16 cellular contexts compared by ENCODE assay signal in genomic region chr7:22677680-22678079, GRCh38. TPM values are rescaled to one million over a fixed set of nuclear protein-coding genes. Genes with fewer than 3 reads are reported as not detected.
A peak's percentile ranks its signal among the peaks of the same experiment; 100 is the strongest.
DNase-seq lines count a peak whose midpoint lies in the region; ATAC-seq, FAIRE-seq and TF ChIP-seq lines count a peak whose summit lies in the region.
"Had no signal": no experiment of that assay in that cellular context is flagged by ENCODE, and none has a peak within 500 bp of the region (broad histone marks: within the 10 kb centered on the region; RNA-seq: fewer than 3 reads in every experiment).

No MANE protein-coding gene starts in this region.

- H3K9me2 ChIP-seq in OCI-LY7 (ENCODE audit: insufficient read depth, low read length): no peaks in the 10 kb centered on the region

- no peak for TF ChIP-seq POLR2A in GM12878 (IDR thresholded peaks at IDR 0.05; ENCODE audit: low read depth, low read length)

- intact Hi-C loops in natural killer cell (cut with micrococcal nuclease) (no loop called here), OCI-LY7 (cut with micrococcal nuclease; ENCODE audit: unreplicated experiment) (no loop called here), GM12878 (cut with micrococcal nuclease; ENCODE audit: unreplicated experiment) (no loop called here), colonic mucosa (cut with DNase I) (no loop called here), Calu3 (cut with micrococcal nuclease; ENCODE audit: unreplicated experiment) (no loop called here)

- H3K27me3 ChIP-seq in GM12878 (replicated peaks in 1 of 2; ENCODE audit: control insufficient read depth in 2 of 2, insufficient read depth in 2 of 2, low read length in 1 of 2) (peaks cover 0 to 3% of the 10 kb centered on the region in 2 experiments; a peak in 1 of 4 replicates), colonic mucosa (no peaks in the 10 kb centered on the region)

- CTCF ChIA-PET in OCI-LY7 (lab: Charles Lee; ENCODE audit: unreplicated experiment): interaction anchor here (0.7 kb wide), 1 partner anchor 18 kb away, joined by 3 read pairs; no protein-coding TSS in a partner anchor
- CTCF ChIA-PET in GM12878 (lab: Yijun Ruan, JAX): interaction anchor here (0.7 to 0.9 kb wide), 2 partner anchors 50 to 55 kb away, joined by 4 to 5 read pairs; no protein-coding TSS in a partner anchor
- CTCF ChIA-PET in Calu3 (lab: Charles Lee): interaction anchor here (1.5 kb wide), 1 partner anchor 10 kb away, joined by 5 read pairs; no protein-coding TSS in a partner anchor

- in situ Hi-C loops in GM12878 (cut with MboI): no loop called here

- H3K9me3 ChIP-seq in OCI-LY7 (ENCODE audit: low read length): no peaks in the 10 kb centered on the region
- no peaks in the 10 kb centered on the region; the same call in 2 of the 3 replicates for H3K9me3 ChIP-seq in GM12878 (replicated peaks; ENCODE audit: control insufficient read depth, insufficient read depth, low read length)
- no peaks in the 10 kb centered on the region for H3K9me3 ChIP-seq in colonic mucosa

- TF ChIP-seq RAD21 in GM12878 (IDR thresholded peaks at IDR 0.05; ENCODE audit: insufficient read depth, low read depth, low read length): no peak

- H3K9ac ChIP-seq in GM12878 (ENCODE audit: control insufficient read depth, insufficient read depth, low read length) (no peak overlapping the region), colonic mucosa (ENCODE audit: low read depth in 2 of 2, low read length in 2 of 2) (no peak overlapping the region)
- H3K9ac ChIP-seq: GM23248 had no signal

- ATAC-seq in natural killer cell treated with Interleukin-12 subunit alpha and Interleukin-12 subunit beta and Interleukin-15 and Interleukin-18, amount 100 ng/mL, for 72 hours: peak; percentile 72 to 79
- no peak for ATAC-seq in natural killer cell
- ATAC-seq in GM12878: no peak

- H3K27ac ChIP-seq in OCI-LY7 (ENCODE audit: low read depth, low read length, poor library complexity, severe bottlenecking): no peak overlapping the region
- no peak overlapping the region for H3K27ac ChIP-seq in GM12878 (ENCODE audit: control insufficient read depth, insufficient read depth)
- no peak overlapping the region for H3K27ac ChIP-seq in colonic mucosa
- H3K27ac ChIP-seq: GM23248, HL-60, SK-N-MC had no signal

- H3K79me2 ChIP-seq in OCI-LY7 (ENCODE audit: insufficient read depth, low read depth, low read length): no peaks in the 10 kb centered on the region
- H3K79me2 ChIP-seq in GM12878 (ENCODE audit: control insufficient read depth, insufficient read depth, low read length): no peaks in the 10 kb centered on the region

- RAD21 ChIA-PET in GM12878 (lab: Charles Lee; ENCODE audit: unreplicated experiment): no interaction called here

- POLR2A ChIA-PET in OCI-LY7 (lab: Charles Lee): interaction anchor here (0.9 to 2.2 kb wide), 4 partner anchors 9 to 46 kb away, joined by 3 to 11 read pairs (median 3); no protein-coding TSS in a partner anchor
- POLR2A ChIA-PET in GM12878 (lab: Charles Lee): interaction anchor here (0.6 kb wide), 1 partner anchor 343 kb away, joined by 3 read pairs; no protein-coding TSS in a partner anchor

- H3K4me1 ChIP-seq in OCI-LY7 (ENCODE audit: insufficient read depth, low read length, poor library complexity, severe bottlenecking): peaks cover 5% of the 10 kb centered on the region
- H3K4me1 ChIP-seq in GM12878 (ENCODE audit: control insufficient read depth, insufficient read depth, low read length): peaks cover 27% of the 10 kb centered on the region
- no peaks in the 10 kb centered on the region for H3K4me1 ChIP-seq in colonic mucosa

- TF ChIP-seq EP300 in GM12878 (IDR thresholded peaks at IDR 0.05; ENCODE audit: borderline replicate concordance in 1 of 2, control insufficient read depth in 1 of 2, low read depth in 2 of 2, low read length in 2 of 2): no peak

- no peak for FAIRE-seq in GM12878 (lab: Jason Lieb, UNC)

- H2AFZ ChIP-seq in OCI-LY7 (ENCODE audit: low read length) (no peak overlapping the region), GM12878 (ENCODE audit: control insufficient read depth, low read depth, low read length) (no peak overlapping the region)
- H2AFZ ChIP-seq: GM23248 had no signal

- H3K36me3 ChIP-seq in OCI-LY7 (ENCODE audit: insufficient read depth, low read length) (no peaks in the 10 kb centered on the region), GM12878 (ENCODE audit: control insufficient read depth in 2 of 2, insufficient read depth in 2 of 2, low read length in 1 of 2) (no peaks in the 10 kb centered on the region), colonic mucosa (no peaks in the 10 kb centered on the region)

- peak overlapping the region; percentile 90 to 96 for H3K27ac Mint-ChIP-seq in natural killer cell treated with Interleukin-12 subunit alpha and Interleukin-12 subunit beta and Interleukin-15 and Interleukin-18, amount 100 ng/mL, for 72 hours
- H3K27ac Mint-ChIP-seq in natural killer cell (no peak overlapping the region), Calu3 (ENCODE audit: unreplicated experiment) (no peak overlapping the region)

- peak; percentile 63 for DNase-seq in natural killer cell treated with Interleukin-12 subunit alpha and Interleukin-12 subunit beta and Interleukin-15 and Interleukin-18, amount 100 ng/mL, for 72 hours (ENCODE audit: low spot score)
- DNase-seq in natural killer cell (no peak), OCI-LY7 (ENCODE audit: low spot score) (peak; percentile 6), GM12878 (ENCODE audit: low read depth, low spot score) (no peak), foreskin fibroblast (no peak), midbrain (lab: John Stamatoyannopoulos, UW) (no peak), colonic mucosa (no peak), Calu3 (no peak)
- DNase-seq: activated CD4-positive, CD25-positive, alpha-beta regulatory T cell treated with anti-CD3 and anti-CD28 coated beads, Interleukin-2, amount 50 U/mL, for 72 hours; GM23248; NCI-H2081 treated with DMSO at 0.1 percent for 48 hours; stimulated activated CD4-positive, alpha-beta T cell treated with anti-CD3 and anti-CD28 coated beads, Interleukin-4, amount 100 ng/mL, for 1 hour; stimulated activated naive CD4-positive, alpha-beta T cell had no signal

- peaks cover 60 to 71% of the 10 kb centered on the region in 2 donors for H3K4me1 Mint-ChIP-seq in natural killer cell treated with Interleukin-12 subunit alpha and Interleukin-12 subunit beta and Interleukin-15 and Interleukin-18, amount 100 ng/mL, for 72 hours (ENCODE audit: low read depth in 2 of 2)
- H3K4me1 Mint-ChIP-seq in natural killer cell (peaks cover 5 to 14% of the 10 kb centered on the region in 2 donors), Calu3 (ENCODE audit: low read depth, unreplicated experiment) (peaks cover 13% of the 10 kb centered on the region)

- peak overlapping the region; percentile 85 for H3K4me3 Mint-ChIP-seq in natural killer cell treated with Interleukin-12 subunit alpha and Interleukin-12 subunit beta and Interleukin-15 and Interleukin-18, amount 100 ng/mL, for 72 hours
- no peak overlapping the region for H3K4me3 Mint-ChIP-seq in natural killer cell
- H3K4me3 Mint-ChIP-seq in Calu3 (ENCODE audit: low read depth, unreplicated experiment): no peak overlapping the region

- peak overlapping the region; percentile 37; the same call in 1 of the 2 replicates for H3K4me2 ChIP-seq in OCI-LY7 (ENCODE audit: low read length)
- peak overlapping the region; percentile 9; the same call in 1 of the 2 replicates for H3K4me2 ChIP-seq in GM12878 (ENCODE audit: control insufficient read depth, insufficient read depth)

- peaks cover 13% of the 10 kb centered on the region for H3K9me3 Mint-ChIP-seq in natural killer cell treated with Interleukin-12 subunit alpha and Interleukin-12 subunit beta and Interleukin-15 and Interleukin-18, amount 100 ng/mL, for 72 hours
- H3K9me3 Mint-ChIP-seq in natural killer cell: no peaks in the 10 kb centered on the region
- H3K9me3 Mint-ChIP-seq in Calu3 (ENCODE audit: low read depth, unreplicated experiment): no peaks in the 10 kb centered on the region

- no peak for TF ChIP-seq CTCF in natural killer cell (IDR thresholded peaks at IDR 0.05)
- TF ChIP-seq CTCF in OCI-LY7 (conservative IDR thresholded peaks at IDR 0.05; ENCODE audit: low read length): no peak
- TF ChIP-seq CTCF in GM12878 (IDR thresholded peaks at IDR 0.05 in 2 of 3, conservative IDR thresholded peaks at IDR 0.05 in 1 of 3; ENCODE audit: control insufficient read depth in 2 of 3, extremely low read depth in 1 of 3, insufficient read depth in 1 of 3, low read depth in 3 of 3, low read length in 3 of 3): no peak
- no peak for TF ChIP-seq CTCF in foreskin fibroblast (IDR thresholded peaks at IDR 0.05; ENCODE audit: low read depth, low read length)
- TF ChIP-seq CTCF in colonic mucosa (IDR thresholded peaks at IDR 0.05): no peak
- TF ChIP-seq CTCF in Calu3 (IDR thresholded peaks at IDR 0.05; ENCODE audit: unreplicated experiment): no peak

- peaks cover 13 to 19% of the 10 kb centered on the region in 2 donors for H3K27me3 Mint-ChIP-seq in natural killer cell treated with Interleukin-12 subunit alpha and Interleukin-12 subunit beta and Interleukin-15 and Interleukin-18, amount 100 ng/mL, for 72 hours
- peaks cover 2 to 18% of the 10 kb centered on the region in 2 donors for H3K27me3 Mint-ChIP-seq in natural killer cell (ENCODE audit: low read depth in 2 of 2)
- no peaks in the 10 kb centered on the region for H3K27me3 Mint-ChIP-seq in Calu3 (ENCODE audit: unreplicated experiment)

- no TSS peak for BruUV-seq in OCI-LY7 (replicated peaks; lab: Mats Ljungman, UMichigan)
- BruUV-seq in GM12878 (replicated peaks; lab: Mats Ljungman, UMichigan): no TSS peak
- no TSS peak for BruUV-seq in Calu3 (replicated peaks; lab: Mats Ljungman, UMichigan)

- H4K20me1 ChIP-seq in OCI-LY7 (ENCODE audit: insufficient read depth, low read length): no peaks in the 10 kb centered on the region
- H4K20me1 ChIP-seq in GM12878 (ENCODE audit: control insufficient read depth, insufficient read depth): no peaks in the 10 kb centered on the region

- SMC1A ChIA-PET in GM12878 (lab: Charles Lee; ENCODE audit: uncharacterized antibody, unreplicated experiment): interaction anchor here (1.4 kb wide), 1 partner anchor 9 kb away, joined by 3 read pairs; no protein-coding TSS in a partner anchor

- 15% methylated on average over 6 of the region's 6 CpGs for WGBS in GM12878 (ENCODE audit: insufficient coverage, insufficient replicate concordance, low lambda C conversion rate, missing lambda C conversion rate)

- H3K4me3 ChIP-seq in OCI-LY7 (ENCODE audit: low read depth, low read length, poor library complexity, severe bottlenecking): no peak overlapping the region
- no peak overlapping the region for H3K4me3 ChIP-seq in GM12878
- no peak overlapping the region for H3K4me3 ChIP-seq in foreskin fibroblast (ENCODE audit: low read depth in 1 of 2, low read length in 2 of 2)
- H3K4me3 ChIP-seq in colonic mucosa: no peak overlapping the region
- H3K4me3 ChIP-seq: GM23248, SK-N-MC had no signal

- peaks cover 27% of the 10 kb centered on the region for H3K36me3 Mint-ChIP-seq in natural killer cell treated with Interleukin-12 subunit alpha and Interleukin-12 subunit beta and Interleukin-15 and Interleukin-18, amount 100 ng/mL, for 72 hours
- no peaks in the 10 kb centered on the region for H3K36me3 Mint-ChIP-seq in natural killer cell
- no peaks in the 10 kb centered on the region for H3K36me3 Mint-ChIP-seq in Calu3 (ENCODE audit: insufficient read depth, unreplicated experiment)

RNA-seq across cellular contexts. Expression of gene IL6, which starts 49.3 kb away (rescaled TPM):
- 100 to 1,000 TPM; 151 to 253 TPM for total RNA-seq in natural killer cell treated with Interleukin-12 subunit alpha and Interleukin-12 subunit beta and Interleukin-15 and Interleukin-18, amount 100 ng/mL, for 72 hours
- total RNA-seq in natural killer cell: 1 to 10 TPM; 1.3 to 2.3 (median 1.7) TPM
- total RNA-seq in OCI-LY7 (2014; rRNA removed; shearing (Covaris generic)): not detected in 2 replicates
- total RNA-seq in OCI-LY7 (2022): not detected in 2 replicates
- not detected in 2 replicates for total RNA-seq in GM12878 (2013; cell fraction: nucleolus; rRNA removed)
- not detected in 2 replicates for total RNA-seq in GM12878 (2014; rRNA removed)
- not detected in 2 replicates for total RNA-seq in GM12878 (2014; rRNA removed; fragmentation: Illumina TruSeq; extraction: Trizol)
- not detected in 2 replicates for total RNA-seq in GM12878 (2021)
- polyA plus RNA-seq in GM12878 (2011; ENCODE audit: low read depth): not detected
- polyA plus RNA-seq in GM12878 (2011; rRNA removed): not detected in 2 replicates
- polyA plus RNA-seq in GM12878 (2011; cell fraction: cytosol; rRNA removed): not detected in 2 replicates
- not detected in 2 replicates for polyA plus RNA-seq in GM12878 (2011; cell fraction: nucleus; rRNA removed)
- 0.15 TPM in 1 of 2 replicates, not detected in the other for polyA plus RNA-seq in GM12878 (2012)
- not detected in 2 replicates for polyA plus RNA-seq in GM12878 (2014; fragmentation: Illumina TruSeq; extraction: Trizol)
- polyA plus RNA-seq in GM12878 (2014; fragmentation: Nextera tagmentation; extraction: Ambion mirVana): not detected
- polyA plus RNA-seq in GM12878 (2014; rRNA removed): not detected in 2 replicates
- polyA plus RNA-seq in GM12878 (2016; fragmentation: Nextera tagmentation; extraction: Ambion mirVana): not detected
- polyA minus RNA-seq in GM12878 (2011; rRNA and poly(A)+ RNA removed): not detected in 2 replicates
- not detected in 2 replicates for polyA minus RNA-seq in GM12878 (2011; cell fraction: cytosol; rRNA and poly(A)+ RNA removed)
- not detected in 2 replicates for polyA minus RNA-seq in GM12878 (2011; cell fraction: nucleus; rRNA and poly(A)+ RNA removed)
- under 1 TPM in 1 of 2 donors, not detected in 1; 0.77 TPM for total RNA-seq in colonic mucosa
- 20.7 and 25.5 TPM in 2 replicates for total RNA-seq in Calu3 (2022)
- total RNA-seq: cerebellum had no signal

Comparison
In these comparisons a context has a peak if more than half of its experiments do, and no peak if none do; other contexts are left out.
1. ATAC-seq: peak in natural killer cell treated with Interleukin-12 subunit alpha and Interleukin-12 subunit beta and Interleukin-15 and Interleukin-18, amount 100 ng/mL, for 72 hours (2 of 2); none in natural killer cell (0 of 3) and GM12878 (single experiment).
2. DNase-seq: peak in natural killer cell treated with Interleukin-12 subunit alpha and Interleukin-12 subunit beta and Interleukin-15 and Interleukin-18, amount 100 ng/mL, for 72 hours (single experiment) and OCI-LY7 (single experiment); none in natural killer cell (single experiment), GM12878 (single experiment), foreskin fibroblast (0 of 2), midbrain (single experiment), colonic mucosa (single experiment) and Calu3 (single experiment).
3. H3K27ac Mint-ChIP-seq: peak in natural killer cell treated with Interleukin-12 subunit alpha and Interleukin-12 subunit beta and Interleukin-15 and Interleukin-18, amount 100 ng/mL, for 72 hours (2 of 2); none in natural killer cell (0 of 2) and Calu3 (single experiment).